In the genomic region with DNA sequence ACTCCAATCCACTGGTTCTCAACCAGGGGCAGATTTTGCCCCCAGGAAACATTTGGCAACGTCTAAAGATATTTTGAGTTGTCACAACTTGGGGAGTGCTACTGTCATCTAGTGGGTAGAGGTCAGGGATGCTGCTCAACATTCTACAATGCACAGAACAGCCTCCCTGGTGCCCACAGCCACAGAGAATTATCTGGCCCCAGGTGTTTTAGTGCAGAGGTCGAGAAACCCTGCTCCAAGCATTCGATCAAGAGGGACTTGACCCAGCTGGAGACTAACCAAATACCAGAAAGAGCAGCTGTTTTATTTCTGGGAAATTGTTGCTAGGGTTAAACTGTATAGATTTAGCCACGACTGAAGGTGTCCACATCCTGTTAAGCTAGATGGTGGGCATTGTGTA, we compare ENCODE assay signal across 10 cellular contexts. TPM values are rescaled to one million over a fixed set of nuclear protein-coding genes. Genes with fewer than 3 reads are reported as not detected.
DNase-seq lines count a peak whose midpoint lies in the region; ATAC-seq, FAIRE-seq and TF ChIP-seq lines count a peak whose summit lies in the region.
"Had no signal": no experiment of that assay in that cellular context is flagged by ENCODE, and none has a peak within 500 bp of the region (broad histone marks: within the 10 kb centered on the region; RNA-seq: fewer than 3 reads in every experiment).

No MANE protein-coding gene starts in this region.

- in situ Hi-C loops in GM12878 (cut with MboI) (no loop called here), G401 (cut with HindIII; ENCODE audit: low sequenced_read_pairs) (no loop called here)

- TF ChIP-seq POLR2A in GM12878 (IDR thresholded peaks at IDR 0.05; ENCODE audit: low read depth, low read length) (no peak), sigmoid colon (IDR thresholded peaks at IDR 0.05) (no peak)

- TF ChIP-seq RAD21 in GM12878 (IDR thresholded peaks at IDR 0.05; ENCODE audit: insufficient read depth, low read depth, low read length) = no peak

- SMC1A ChIA-PET in GM12878 (lab: Charles Lee; ENCODE audit: uncharacterized antibody, unreplicated experiment) = interaction anchor here (0.5 to 1.6 kb wide), 5 partner anchors 45 to 231 kb away, joined by 3 to 7 read pairs (median 3); no protein-coding TSS in a partner anchor

- TF ChIP-seq EP300 in GM12878 (IDR thresholded peaks at IDR 0.05; ENCODE audit: borderline replicate concordance in 1 of 2, control insufficient read depth in 1 of 2, low read depth in 2 of 2, low read length in 2 of 2) (no peak), sigmoid colon (IDR thresholded peaks at IDR 0.05) (no peak)

- H3K27me3 ChIP-seq in DND-41 (ENCODE audit: insufficient read depth, low read length, poor library complexity) = no peaks in the 10 kb centered on the region
- 0 out of 4 replicates have a peak, but pooled peaks cover 0 to 3% of the 10 kb centered on the region in 2 experiments for H3K27me3 ChIP-seq in GM12878 (replicated peaks in 1 of 2; ENCODE audit: control insufficient read depth in 2 of 2, insufficient read depth in 2 of 2, low read length in 1 of 2)
- H3K27me3 ChIP-seq in sigmoid colon = no peaks in the 10 kb centered on the region

- H3K4me2 ChIP-seq in DND-41 (ENCODE audit: insufficient read depth, low read length) (peak overlapping the region; percentile 40), GM12878 (ENCODE audit: control insufficient read depth, insufficient read depth) (peak overlapping the region; percentile 45)

- H3K36me3 ChIP-seq in DND-41 (ENCODE audit: insufficient read depth, low read length) = peaks cover 78% of the 10 kb centered on the region
- no peaks in the 10 kb centered on the region for H3K36me3 ChIP-seq in GM12878 (ENCODE audit: control insufficient read depth in 2 of 2, insufficient read depth in 2 of 2, low read length in 1 of 2)
- H3K36me3 ChIP-seq in sigmoid colon = no peaks in the 10 kb centered on the region
- H3K36me3 ChIP-seq: left lung had no signal

- FAIRE-seq in GM12878 (lab: Jason Lieb, UNC) = peak; percentile 56

- H4K20me1 ChIP-seq in DND-41 (ENCODE audit: insufficient read depth, low read length) (peaks cover 54% of the 10 kb centered on the region), GM12878 (ENCODE audit: control insufficient read depth, insufficient read depth) (no peaks in the 10 kb centered on the region)

- peak overlapping the region; percentile 75 for H3K27ac ChIP-seq in DND-41 (ENCODE audit: low read length)
- no peak overlapping the region; the same call in 1 of the 2 replicates for H3K27ac ChIP-seq in GM12878 (ENCODE audit: control insufficient read depth, insufficient read depth)
- no peak overlapping the region for H3K27ac ChIP-seq in sigmoid colon
- H3K27ac ChIP-seq: left lung had no signal

- no TSS peak for BruUV-seq in GM12878 (replicated peaks; lab: Mats Ljungman, UMichigan)

- peak; percentile 78 for ATAC-seq in DND-41 (ENCODE audit: insufficient read depth, low read depth)
- ATAC-seq in GM21423 (IDR thresholded peaks at IDR 0.05; ENCODE audit: unreplicated experiment) = peak; percentile 14
- peak; percentile 8; the same call in 2 of the 3 replicates for ATAC-seq in GM12878
- no peak for ATAC-seq in HG03439 (IDR thresholded peaks at IDR 0.05; ENCODE audit: unreplicated experiment)
- ATAC-seq: left lung had no signal

- peak; percentile 55 for TF ChIP-seq CTCF in DND-41 (IDR thresholded peaks at IDR 0.05; ENCODE audit: borderline replicate concordance, extremely low read depth, low read length, poor library complexity, severe bottlenecking)
- no peak for TF ChIP-seq CTCF in GM12878 (IDR thresholded peaks at IDR 0.05 in 2 of 3, conservative IDR thresholded peaks at IDR 0.05 in 1 of 3; ENCODE audit: control insufficient read depth in 2 of 3, extremely low read depth in 1 of 3, insufficient read depth in 1 of 3, low read depth in 3 of 3, low read length in 3 of 3)
- no peak for TF ChIP-seq CTCF in sigmoid colon (IDR thresholded peaks at IDR 0.05)

- WGBS in GM12878 (ENCODE audit: insufficient coverage, insufficient replicate concordance, low lambda C conversion rate, missing lambda C conversion rate) = 2% methylated on average over 4 of the region's 4 CpGs
- WGBS in sigmoid colon, 2 donors = 43 to 72% methylated on average over 4 of the region's 4 CpGs

- H3K4me1 ChIP-seq in DND-41 (ENCODE audit: insufficient read depth, low read length) (peaks cover 63% of the 10 kb centered on the region), GM12878 (ENCODE audit: control insufficient read depth, insufficient read depth, low read length) (peaks cover 32% of the 10 kb centered on the region), sigmoid colon (no peaks in the 10 kb centered on the region)
- H3K4me1 ChIP-seq: left lung had no signal

- RAD21 ChIA-PET in GM12878 (lab: Charles Lee; ENCODE audit: unreplicated experiment) = interaction anchor here (1.0 kb wide), 1 partner anchor 44 kb away, joined by 3 read pairs; no protein-coding TSS in a partner anchor

- H3K9ac ChIP-seq in DND-41 (ENCODE audit: low read depth, low read length) (peak overlapping the region; percentile 12; the same call in 1 of the 2 replicates), GM12878 (ENCODE audit: control insufficient read depth, insufficient read depth, low read length) (no peak overlapping the region)

- CTCF ChIA-PET in GM12878 (lab: Yijun Ruan, JAX) = interaction anchor here (0.7 to 3.4 kb wide), 4 partner anchors 17 to 86 kb away, joined by 3 to 22 read pairs (median 12); no protein-coding TSS in a partner anchor

- DNase-seq in DND-41 (peak; percentile 69), NCI-H146 (lab: John Stamatoyannopoulos, UW) (peak; percentile 61), GM12878 (ENCODE audit: low read depth, low spot score) (no peak), dermis blood vessel endothelial cell (no peak), sigmoid colon (no peak), G401 (ENCODE audit: low spot score) (no peak)
- DNase-seq: left lung had no signal

- intact Hi-C loops in GM12878 (cut with micrococcal nuclease; ENCODE audit: unreplicated experiment) = no loop called here
- intact Hi-C loops in sigmoid colon (cut with DNase I) = no loop called here

- H3K79me2 ChIP-seq in DND-41 (ENCODE audit: insufficient read depth, low read length) (peaks cover 99% of the 10 kb centered on the region), GM12878 (ENCODE audit: control insufficient read depth, insufficient read depth, low read length) (no peaks in the 10 kb centered on the region)

- H3K4me3 ChIP-seq in DND-41 (ENCODE audit: low read depth in 1 of 2, low read length in 2 of 2) = no peak overlapping the region
- no peak overlapping the region for H3K4me3 ChIP-seq in GM12878
- no peak overlapping the region for H3K4me3 ChIP-seq in sigmoid colon
- H3K4me3 ChIP-seq: left lung had no signal

- POLR2A ChIA-PET in GM12878 (lab: Charles Lee) = no interaction called here

- H2AFZ ChIP-seq in DND-41 (ENCODE audit: low read depth, low read length) (no peak overlapping the region), GM12878 (ENCODE audit: control insufficient read depth, low read depth, low read length) (no peak overlapping the region)

- H3K9me3 ChIP-seq in DND-41 (ENCODE audit: insufficient read depth, low read length, severe bottlenecking) = no peaks in the 10 kb centered on the region
- no peaks in the 10 kb centered on the region for H3K9me3 ChIP-seq in GM12878 (replicated peaks; ENCODE audit: control insufficient read depth, insufficient read depth, low read length)
- no peaks in the 10 kb centered on the region for H3K9me3 ChIP-seq in sigmoid colon
- H3K9me3 ChIP-seq: left lung had no signal

RNA-seq across cellular contexts. Expression of gene CD247, which starts 19.2 kb away (rescaled TPM):
- not detected in 2 replicates for total RNA-seq in GM12878 (2013; cell fraction: nucleolus; rRNA removed)
- total RNA-seq in GM12878 (2014; rRNA removed) (0.34 and 1.0 TPM in 2 replicates), GM12878 (2014; rRNA removed; fragmentation: Illumina TruSeq; extraction: Trizol) (0.23 and 0.54 TPM in 2 replicates), GM12878 (2021) (0.26 and 0.90 TPM in 2 replicates), dermis blood vessel endothelial cell (0.09 TPM in 1 of 2 replicates, not detected in the other), sigmoid colon (1 to 10 TPM in 1 of 4 donors, under 1 TPM in 1, not detected in 2; 0.36 to 1.8 TPM)
- polyA plus RNA-seq in GM12878 (2011; ENCODE audit: low read depth) = not detected
- polyA plus RNA-seq in GM12878 (2011; rRNA removed) (0.77 and 1.0 TPM in 2 replicates), GM12878 (2014; fragmentation: Illumina TruSeq; extraction: Trizol) (0.25 and 0.36 TPM in 2 replicates), GM12878 (2014; fragmentation: Nextera tagmentation; extraction: Ambion mirVana) (under 1 TPM; 0.18 to 0.22 TPM), GM12878 (2014; rRNA removed) (0.10 and 0.15 TPM in 2 replicates), GM12878 (2016; fragmentation: Nextera tagmentation; extraction: Ambion mirVana) (under 1 TPM; 0.54 to 0.56 TPM), sigmoid colon (10 to 100 TPM in 1 of 3 donors, under 1 TPM in 1, not detected in 1; 0.92 to 20.3 TPM)
- 0.59 and 0.91 TPM in 2 replicates for polyA plus RNA-seq in GM12878 (2011; cell fraction: cytosol; rRNA removed)
- polyA plus RNA-seq in GM12878 (2011; cell fraction: nucleus; rRNA removed) = 0.66 and 1.1 TPM in 2 replicates
- 0.12 and 0.25 TPM in 2 replicates for polyA plus RNA-seq in GM12878 (2012)
- 0.41 TPM in 1 of 2 replicates, not detected in the other for polyA minus RNA-seq in GM12878 (2011; rRNA and poly(A)+ RNA removed)
- polyA minus RNA-seq in GM12878 (2011; cell fraction: cytosol; rRNA and poly(A)+ RNA removed) = not detected in 2 replicates
- polyA minus RNA-seq in GM12878 (2011; cell fraction: nucleus; rRNA and poly(A)+ RNA removed) = not detected in 2 replicates
- 9.3 and 11.3 TPM in 2 replicates for total RNA-seq in G401 (2014; rRNA removed; shearing (Covaris generic))
- total RNA-seq: glomerular endothelial cell had no signal

RNA-seq across cellular contexts. Expression of gene CREG1, which starts 54.5 kb away (rescaled TPM):
- total RNA-seq in GM12878 (2013; cell fraction: nucleolus; rRNA removed) = 20.6 and 21.7 TPM in 2 replicates
- total RNA-seq in GM12878 (2014; rRNA removed) (20.0 and 22.3 TPM in 2 replicates), GM12878 (2014; rRNA removed; fragmentation: Illumina TruSeq; extraction: Trizol) (17.6 and 18.1 TPM in 2 replicates), GM12878 (2021) (18.8 and 19.1 TPM in 2 replicates), dermis blood vessel endothelial cell (58.1 and 71.5 TPM in 2 replicates), sigmoid colon (100 to 1,000 TPM; 139 to 180 (median 168) TPM)
- polyA plus RNA-seq in GM12878 (2011; ENCODE audit: low read depth) = 5.6 TPM
- polyA plus RNA-seq in GM12878 (2011; rRNA removed) (43.8 and 61.7 TPM in 2 replicates), GM12878 (2014; fragmentation: Illumina TruSeq; extraction: Trizol) (21.9 and 25.5 TPM in 2 replicates), GM12878 (2014; fragmentation: Nextera tagmentation; extraction: Ambion mirVana) (10 to 100 TPM in 1 of 2 experiments, 1 to 10 TPM in 1; 5.3 to 11.3 TPM), GM12878 (2014; rRNA removed) (18.0 and 24.2 TPM in 2 replicates), GM12878 (2016; fragmentation: Nextera tagmentation; extraction: Ambion mirVana) (10 to 100 TPM; 33.0 to 34.3 TPM), sigmoid colon (10 to 100 TPM; 48.0 to 99.4 (median 55.9) TPM)
- 21.7 and 22.9 TPM in 2 replicates for polyA plus RNA-seq in GM12878 (2011; cell fraction: cytosol; rRNA removed)
- 15.9 and 17.2 TPM in 2 replicates for polyA plus RNA-seq in GM12878 (2011; cell fraction: nucleus; rRNA removed)
- polyA plus RNA-seq in GM12878 (2012) = 7.1 and 11.4 TPM in 2 replicates
- polyA minus RNA-seq in GM12878 (2011; rRNA and poly(A)+ RNA removed) = 9.8 and 13.0 TPM in 2 replicates
- polyA minus RNA-seq in GM12878 (2011; cell fraction: cytosol; rRNA and poly(A)+ RNA removed) = 9.9 and 11.6 TPM in 2 replicates
- polyA minus RNA-seq in GM12878 (2011; cell fraction: nucleus; rRNA and poly(A)+ RNA removed) = 6.2 and 7.7 TPM in 2 replicates
- total RNA-seq in G401 (2014; rRNA removed; shearing (Covaris generic)) = 1,472 and 1,526 TPM in 2 replicates

Comparison
In these comparisons a context has a peak if more than half of its experiments do, and no peak if none do; other contexts are left out.
1. DNase-seq: peak in DND-41 (single experiment) and NCI-H146 (single experiment); none in GM12878 (single experiment), dermis blood vessel endothelial cell (single experiment), sigmoid colon (single experiment) and G401 (single experiment).